Comparison of ENCODE assay signal across 1 cellular context in genomic region chr1:32759997-32760623, GRCh38.
TF ChIP-seq lines count a peak whose summit lies in the region.

No MANE protein-coding gene starts in this region.

TF ChIP-seq in K562, 482 proteins besides CTCF, POLR2A, EP300 and RAD21 (continued from another document):
- TF ChIP-seq TFAP4 (CRISPR knock-in tag; IDR thresholded peaks at IDR 0.05; ENCODE audit: borderline replicate concordance) (peak; percentile 48; the same call in 1 of the 2 replicates), HLTF (IDR thresholded peaks at IDR 0.05) (no peak), HNRNPK (IDR thresholded peaks at IDR 0.05; ENCODE audit: low read depth, low read length, poor library complexity, severe bottlenecking) (no peak)
